In genomic region chr17:17237026-17237799, GRCh38 we compare ENCODE assay signal across 1 cellular context.
TF ChIP-seq lines count a peak whose summit lies in the region.

TSS of gene FLCN (minus strand) at chr17:17237168. CDS start at chr17:17228137, 9,031 bp downstream.

TF ChIP-seq in GM12878, 131 proteins besides CTCF, POLR2A, EP300 and RAD21 (continued from another document):
- TF ChIP-seq ZNF687 (IDR thresholded peaks at IDR 0.05) (peak; percentile 25), PML (IDR thresholded peaks at IDR 0.05; ENCODE audit: low read length) (peak; percentile 74), ASH2L (IDR thresholded peaks at IDR 0.05; ENCODE audit: borderline replicate concordance, low read depth) (no peak), IRF5 (IDR thresholded peaks at IDR 0.05; ENCODE audit: borderline replicate concordance) (peak; percentile 16; the same call in 1 of the 2 replicates), BRCA1 (IDR thresholded peaks at IDR 0.05; ENCODE audit: low read depth, low read length) (no peak), SREBF1 (IDR thresholded peaks at IDR 0.05; ENCODE audit: low read length) (peak; percentile 97), RB1 (IDR thresholded peaks at IDR 0.05; ENCODE audit: borderline replicate concordance) (peak; percentile 96; the same call in 1 of the 2 replicates), SMAD5 (IDR thresholded peaks at IDR 0.05; ENCODE audit: low read depth) (peak; percentile 83), SIX5 (IDR thresholded peaks at IDR 0.05; ENCODE audit: low read depth, low read length, severe bottlenecking) (peak; percentile 24), KDM1A (IDR thresholded peaks at IDR 0.05; ENCODE audit: borderline replicate concordance) (no peak), LARP7 (IDR thresholded peaks at IDR 0.05) (peak; percentile 84)
